ENCODE assay signal across 1 cellular context in the genomic region with DNA sequence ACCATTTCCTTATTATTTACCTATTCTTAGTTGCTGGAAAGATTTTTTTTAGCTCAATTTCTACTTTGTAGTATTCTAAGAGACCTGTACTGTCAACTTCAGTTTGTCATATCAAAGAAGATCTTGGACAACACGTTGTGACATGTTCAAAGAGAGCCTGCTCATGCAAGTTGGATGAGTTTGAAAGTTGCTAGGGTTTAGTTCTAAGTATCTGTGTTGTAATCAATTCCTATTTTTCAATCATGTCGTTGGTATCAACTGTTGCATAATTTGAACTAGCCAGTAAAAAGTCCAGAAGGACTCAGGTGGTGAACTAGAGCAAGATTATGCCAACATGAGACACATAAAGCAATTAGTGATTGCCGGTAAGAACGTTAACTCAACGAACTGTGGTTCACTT.
TF ChIP-seq lines count a peak whose summit lies in the region.

No MANE protein-coding gene starts in this region.

TF ChIP-seq in K562, 482 proteins besides CTCF, POLR2A, EP300 and RAD21:
- TF ChIP-seq, protein P1, sequence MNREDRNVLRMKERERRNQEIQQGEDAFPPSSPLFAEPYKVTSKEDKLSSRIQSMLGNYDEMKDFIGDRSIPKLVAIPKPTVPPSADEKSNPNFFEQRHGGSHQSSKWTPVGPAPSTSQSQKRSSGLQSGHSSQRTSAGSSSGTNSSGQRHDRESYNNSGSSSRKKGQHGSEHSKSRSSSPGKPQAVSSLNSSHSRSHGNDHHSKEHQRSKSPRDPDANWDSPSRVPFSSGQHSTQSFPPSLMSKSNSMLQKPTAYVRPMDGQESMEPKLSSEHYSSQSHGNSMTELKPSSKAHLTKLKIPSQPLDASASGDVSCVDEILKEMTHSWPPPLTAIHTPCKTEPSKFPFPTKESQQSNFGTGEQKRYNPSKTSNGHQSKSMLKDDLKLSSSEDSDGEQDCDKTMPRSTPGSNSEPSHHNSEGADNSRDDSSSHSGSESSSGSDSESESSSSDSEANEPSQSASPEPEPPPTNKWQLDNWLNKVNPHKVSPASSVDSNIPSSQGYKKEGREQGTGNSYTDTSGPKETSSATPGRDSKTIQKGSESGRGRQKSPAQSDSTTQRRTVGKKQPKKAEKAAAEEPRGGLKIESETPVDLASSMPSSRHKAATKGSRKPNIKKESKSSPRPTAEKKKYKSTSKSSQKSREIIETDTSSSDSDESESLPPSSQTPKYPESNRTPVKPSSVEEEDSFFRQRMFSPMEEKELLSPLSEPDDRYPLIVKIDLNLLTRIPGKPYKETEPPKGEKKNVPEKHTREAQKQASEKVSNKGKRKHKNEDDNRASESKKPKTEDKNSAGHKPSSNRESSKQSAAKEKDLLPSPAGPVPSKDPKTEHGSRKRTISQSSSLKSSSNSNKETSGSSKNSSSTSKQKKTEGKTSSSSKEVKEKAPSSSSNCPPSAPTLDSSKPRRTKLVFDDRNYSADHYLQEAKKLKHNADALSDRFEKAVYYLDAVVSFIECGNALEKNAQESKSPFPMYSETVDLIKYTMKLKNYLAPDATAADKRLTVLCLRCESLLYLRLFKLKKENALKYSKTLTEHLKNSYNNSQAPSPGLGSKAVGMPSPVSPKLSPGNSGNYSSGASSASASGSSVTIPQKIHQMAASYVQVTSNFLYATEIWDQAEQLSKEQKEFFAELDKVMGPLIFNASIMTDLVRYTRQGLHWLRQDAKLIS (CRISPR knock-in tag; IDR thresholded peaks at IDR 0.05): no peak
- TF ChIP-seq BRD9 (IDR thresholded peaks at IDR 0.05; ENCODE audit: low read depth, partially characterized antibody) (no peak), RBBP5 (IDR thresholded peaks at IDR 0.05; ENCODE audit: borderline replicate concordance, insufficient read depth, low read length, poor library complexity, severe bottlenecking) (no peak), KLF13 (tag; IDR thresholded peaks at IDR 0.05; ENCODE audit: borderline replicate concordance, low read depth) (no peak), E2F3 (CRISPR knock-in tag; IDR thresholded peaks at IDR 0.05) (no peak), ARID2 (IDR thresholded peaks at IDR 0.05) (no peak), ZNF444 (CRISPR knock-in tag; IDR thresholded peaks at IDR 0.05) (no peak), TCFL5 (CRISPR knock-in tag; conservative IDR thresholded peaks at IDR 0.05) (no peak), ZNF589 (CRISPR knock-in tag; IDR thresholded peaks at IDR 0.05; ENCODE audit: low read depth) (no peak)
- TF ChIP-seq, protein P2, sequence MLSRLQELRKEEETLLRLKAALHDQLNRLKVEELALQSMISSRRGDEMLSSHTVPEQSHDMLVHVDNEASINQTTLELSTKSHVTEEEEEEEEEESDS (CRISPR knock-in tag; IDR thresholded peaks at IDR 0.05): no peak
- TF ChIP-seq, protein P3, sequence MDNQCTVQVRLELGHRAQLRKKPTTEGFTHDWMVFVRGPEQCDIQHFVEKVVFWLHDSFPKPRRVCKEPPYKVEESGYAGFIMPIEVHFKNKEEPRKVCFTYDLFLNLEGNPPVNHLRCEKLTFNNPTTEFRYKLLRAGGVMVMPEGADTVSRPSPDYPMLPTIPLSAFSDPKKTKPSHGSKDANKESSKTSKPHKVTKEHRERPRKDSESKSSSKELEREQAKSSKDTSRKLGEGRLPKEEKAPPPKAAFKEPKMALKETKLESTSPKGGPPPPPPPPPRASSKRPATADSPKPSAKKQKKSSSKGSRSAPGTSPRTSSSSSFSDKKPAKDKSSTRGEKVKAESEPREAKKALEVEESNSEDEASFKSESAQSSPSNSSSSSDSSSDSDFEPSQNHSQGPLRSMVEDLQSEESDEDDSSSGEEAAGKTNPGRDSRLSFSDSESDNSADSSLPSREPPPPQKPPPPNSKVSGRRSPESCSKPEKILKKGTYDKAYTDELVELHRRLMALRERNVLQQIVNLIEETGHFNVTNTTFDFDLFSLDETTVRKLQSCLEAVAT (IDR thresholded peaks at IDR 0.05): no peak
- TF ChIP-seq, protein P4, sequence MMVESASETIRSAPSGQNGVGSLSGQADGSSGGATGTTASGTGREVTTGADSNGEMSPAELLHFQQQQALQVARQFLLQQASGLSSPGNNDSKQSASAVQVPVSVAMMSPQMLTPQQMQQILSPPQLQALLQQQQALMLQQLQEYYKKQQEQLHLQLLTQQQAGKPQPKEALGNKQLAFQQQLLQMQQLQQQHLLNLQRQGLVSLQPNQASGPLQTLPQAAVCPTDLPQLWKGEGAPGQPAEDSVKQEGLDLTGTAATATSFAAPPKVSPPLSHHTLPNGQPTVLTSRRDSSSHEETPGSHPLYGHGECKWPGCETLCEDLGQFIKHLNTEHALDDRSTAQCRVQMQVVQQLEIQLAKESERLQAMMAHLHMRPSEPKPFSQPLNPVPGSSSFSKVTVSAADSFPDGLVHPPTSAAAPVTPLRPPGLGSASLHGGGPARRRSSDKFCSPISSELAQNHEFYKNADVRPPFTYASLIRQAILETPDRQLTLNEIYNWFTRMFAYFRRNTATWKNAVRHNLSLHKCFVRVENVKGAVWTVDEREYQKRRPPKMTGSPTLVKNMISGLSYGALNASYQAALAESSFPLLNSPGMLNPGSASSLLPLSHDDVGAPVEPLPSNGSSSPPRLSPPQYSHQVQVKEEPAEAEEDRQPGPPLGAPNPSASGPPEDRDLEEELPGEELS (CRISPR knock-in tag; IDR thresholded peaks at IDR 0.05; ENCODE audit: borderline replicate concordance): no peak
- TF ChIP-seq, protein P5, sequence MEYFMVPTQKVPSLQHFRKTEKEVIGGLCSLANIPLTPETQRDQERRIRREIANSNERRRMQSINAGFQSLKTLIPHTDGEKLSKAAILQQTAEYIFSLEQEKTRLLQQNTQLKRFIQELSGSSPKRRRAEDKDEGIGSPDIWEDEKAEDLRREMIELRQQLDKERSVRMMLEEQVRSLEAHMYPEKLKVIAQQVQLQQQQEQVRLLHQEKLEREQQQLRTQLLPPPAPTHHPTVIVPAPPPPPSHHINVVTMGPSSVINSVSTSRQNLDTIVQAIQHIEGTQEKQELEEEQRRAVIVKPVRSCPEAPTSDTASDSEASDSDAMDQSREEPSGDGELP (CRISPR knock-in tag; IDR thresholded peaks at IDR 0.05; ENCODE audit: borderline replicate concordance): no peak
- TF ChIP-seq, protein P6, sequence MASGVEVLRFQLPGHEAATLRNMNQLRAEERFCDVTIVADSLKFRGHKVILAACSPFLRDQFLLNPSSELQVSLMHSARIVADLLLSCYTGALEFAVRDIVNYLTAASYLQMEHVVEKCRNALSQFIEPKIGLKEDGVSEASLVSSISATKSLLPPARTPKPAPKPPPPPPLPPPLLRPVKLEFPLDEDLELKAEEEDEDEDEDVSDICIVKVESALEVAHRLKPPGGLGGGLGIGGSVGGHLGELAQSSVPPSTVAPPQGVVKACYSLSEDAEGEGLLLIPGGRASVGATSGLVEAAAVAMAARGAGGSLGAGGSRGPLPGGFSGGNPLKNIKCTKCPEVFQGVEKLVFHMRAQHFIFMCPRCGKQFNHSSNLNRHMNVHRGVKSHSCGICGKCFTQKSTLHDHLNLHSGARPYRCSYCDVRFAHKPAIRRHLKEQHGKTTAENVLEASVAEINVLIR (CRISPR knock-in tag; IDR thresholded peaks at IDR 0.05): no peak
